In the genomic region with DNA sequence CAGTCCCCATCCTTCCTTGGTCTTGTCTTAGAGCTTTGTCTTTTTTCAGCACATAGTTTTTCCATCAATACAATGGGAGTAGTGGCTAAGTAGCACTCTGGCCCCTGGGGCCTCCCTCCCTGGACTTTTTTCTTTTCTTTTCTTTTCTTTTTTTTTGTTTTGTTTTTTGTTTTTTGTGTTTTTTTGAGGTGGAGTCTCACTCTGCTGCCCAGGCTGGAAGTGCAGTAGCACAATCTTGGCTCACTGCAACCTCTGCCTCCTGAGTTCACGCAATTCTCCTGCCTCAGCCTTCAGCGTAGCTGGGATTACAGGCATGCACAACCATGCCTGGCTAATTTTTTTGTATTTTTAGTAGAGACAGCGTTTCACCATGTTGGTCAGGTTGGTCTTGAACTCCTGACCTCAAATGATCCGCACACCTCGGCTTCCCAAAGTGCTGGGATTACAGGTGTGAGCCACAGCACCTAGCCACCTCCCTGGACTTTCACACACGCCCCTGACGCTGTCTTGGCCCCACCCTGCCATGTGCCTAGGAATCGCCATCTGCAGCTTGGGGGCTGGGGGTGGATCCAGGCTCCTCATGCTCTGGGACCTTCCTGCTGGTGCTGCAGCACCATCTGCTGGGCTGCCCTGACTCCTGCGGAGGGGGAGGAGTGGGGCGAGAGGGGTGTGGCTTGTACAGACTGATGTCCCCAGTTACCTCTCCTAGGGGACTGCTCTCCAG, we compare ENCODE assay signal across 8 cellular contexts. TPM values are rescaled to one million over a fixed set of nuclear protein-coding genes. Genes with fewer than 3 reads are reported as not detected.
DNase-seq lines count a peak whose midpoint lies in the region; ATAC-seq, FAIRE-seq and TF ChIP-seq lines count a peak whose summit lies in the region.

No MANE protein-coding gene starts in this region.

- H3K9me1 ChIP-seq in endothelial cell of umbilical vein (replicated peaks; ENCODE audit: control insufficient read depth, extremely low read depth, insufficient read depth, low read length), result no peaks in the 10 kb centered on the region

- DNase-seq in GM12891 (ENCODE audit: insufficient read length, low spot score) (peak; percentile 94), HT1080 (ENCODE audit: low read depth) (peak; percentile 88), endothelial cell of umbilical vein (ENCODE audit: low read depth, low spot score) (peak; percentile 92)
- peak; percentile 88 for DNase-seq in activated CD8-positive, alpha-beta memory T cell treated with anti-CD3 and anti-CD28 coated beads, Interleukin-2, amount 50 U/mL, for 48 hours
- DNase-seq in stimulated activated CD8-positive, alpha-beta memory T cell treated with anti-CD3 and anti-CD28 coated beads, Interleukin-15, amount 100 ng/mL, for 48 hours (ENCODE audit: low read depth in 2 of 2), result peak; percentile 78 to 82

- H3F3A ChIP-seq in OCI-LY1 (ENCODE audit: insufficient read depth, low read length), result no peaks in the 10 kb centered on the region

- TF ChIP-seq CTCF in OCI-LY1 (IDR thresholded peaks at IDR 0.05; ENCODE audit: low read length) (peak; percentile 86), endothelial cell of umbilical vein (IDR thresholded peaks at IDR 0.05; ENCODE audit: extremely low read depth in 1 of 2, insufficient read depth in 1 of 2, low read depth in 1 of 2, low read length in 2 of 2) (peak; percentile 94 to 96)

- H3K27me3 ChIP-seq in OCI-LY1 (ENCODE audit: insufficient read depth, low read length) (no peaks in the 10 kb centered on the region), endothelial cell of umbilical vein (ENCODE audit: control insufficient read depth in 2 of 2, insufficient read depth in 2 of 2, low read length in 2 of 2) (no peaks in the 10 kb centered on the region), mononuclear cell (ENCODE audit: insufficient read depth, low read length) (no peaks in the 10 kb centered on the region)

- H3K4me2 ChIP-seq in OCI-LY1 (ENCODE audit: low read length) (peak overlapping the region; percentile 99), endothelial cell of umbilical vein (ENCODE audit: insufficient read depth, low read length) (peak overlapping the region; percentile 89)

- intact Hi-C loops in endothelial cell of umbilical vein (cut with micrococcal nuclease), result loop anchor here (1.0 to 10.0 kb wide), 4 partner anchors 161 to 430 kb away; a partner anchor contains a TSS

- TF ChIP-seq POLR2A in GM12891 (IDR thresholded peaks at IDR 0.05; ENCODE audit: low read depth, low read length), result no peak
- no peak for TF ChIP-seq POLR2A in endothelial cell of umbilical vein (IDR thresholded peaks at IDR 0.05; ENCODE audit: low read depth, low read length)

- H3K4me3 ChIP-seq in OCI-LY1 (ENCODE audit: low read depth, low read length, poor library complexity, severe bottlenecking) (peak overlapping the region; percentile 78), endothelial cell of umbilical vein (replicated peaks in 1 of 3; ENCODE audit: insufficient read depth in 1 of 3, low read depth in 1 of 3, low read length in 3 of 3) (peak overlapping the region in 1 of 3 experiments; percentile 65), mononuclear cell (ENCODE audit: low read length) (peak overlapping the region; percentile 97)

- H3K27ac ChIP-seq in OCI-LY1 (ENCODE audit: low read depth, low read length, poor library complexity, severe bottlenecking) (peak overlapping the region; percentile 60), endothelial cell of umbilical vein (ENCODE audit: insufficient read depth, low read depth, low read length) (peak overlapping the region; percentile 79)

- H3K9ac ChIP-seq in OCI-LY1 (ENCODE audit: low read length) (peak overlapping the region; percentile 81; the same call in 1 of the 2 replicates), endothelial cell of umbilical vein (replicated peaks; ENCODE audit: extremely low read depth, insufficient read depth, low read length) (peak overlapping the region; percentile 98)

- POLR2A ChIA-PET in endothelial cell of umbilical vein (lab: Charles Lee), result interaction anchor here (1.5 to 2.6 kb wide), 3 partner anchors 161 to 181 kb away, joined by 5 to 14 read pairs (median 8); a partner anchor contains a TSS

- H4K20me1 ChIP-seq in OCI-LY1 (ENCODE audit: insufficient read depth, low read length) (no peaks in the 10 kb centered on the region), endothelial cell of umbilical vein (replicated peaks; ENCODE audit: control insufficient read depth, extremely low read depth, insufficient read depth, low read length) (peaks cover 4% of the 10 kb centered on the region)

- ATAC-seq in GM19452 (IDR thresholded peaks at IDR 0.05; ENCODE audit: unreplicated experiment), result no peak

- H2AFZ ChIP-seq in OCI-LY1 (ENCODE audit: low read length) (no peak overlapping the region), endothelial cell of umbilical vein (ENCODE audit: low read depth, low read length) (no peak overlapping the region)

- CTCF ChIA-PET in endothelial cell of umbilical vein (lab: Charles Lee), result interaction anchor here (0.6 to 7.9 kb wide), 20 partner anchors 10 to 433 kb away, joined by 3 to 213 read pairs (median 4); a partner anchor contains a TSS

- H3K9me3 ChIP-seq in OCI-LY1 (ENCODE audit: low read length), result no peaks in the 10 kb centered on the region
- no peaks in the 10 kb centered on the region for H3K9me3 ChIP-seq in endothelial cell of umbilical vein (replicated peaks; ENCODE audit: control insufficient read depth, insufficient read depth, low read length)
- H3K9me3 ChIP-seq in mononuclear cell (ENCODE audit: low read depth, low read length), result no peaks in the 10 kb centered on the region

- H3K4me1 ChIP-seq in OCI-LY1 (ENCODE audit: insufficient read depth, low read length, severe bottlenecking) (peaks cover 35% of the 10 kb centered on the region), endothelial cell of umbilical vein (ENCODE audit: control insufficient read depth, extremely low read depth, insufficient read depth, low read length) (peaks cover 27% of the 10 kb centered on the region), mononuclear cell (ENCODE audit: insufficient read depth, low read length) (peaks cover 59% of the 10 kb centered on the region)

- dilution Hi-C loops in endothelial cell of umbilical vein (cut with MboI; ENCODE audit: extremely low pct_ligation_motif_present, low sequenced_read_pairs), result no loop called here

- peak; percentile 91 for FAIRE-seq in GM12891 (lab: Jason Lieb, UNC)
- peak; percentile 94 for FAIRE-seq in endothelial cell of umbilical vein (lab: Jason Lieb, UNC)

- H3K79me2 ChIP-seq in OCI-LY1 (ENCODE audit: insufficient read depth, low read length) (peaks cover 28% of the 10 kb centered on the region), endothelial cell of umbilical vein (ENCODE audit: control insufficient read depth, insufficient read depth, low read length) (peaks cover 78% of the 10 kb centered on the region)

- BruUV-seq in endothelial cell of umbilical vein (replicated peaks; lab: Mats Ljungman, UMichigan), result no TSS peak

- H3K36me3 ChIP-seq in OCI-LY1 (ENCODE audit: insufficient read depth, low read length) (peaks cover 52% of the 10 kb centered on the region), endothelial cell of umbilical vein (ENCODE audit: control insufficient read depth in 2 of 2, extremely low read depth in 1 of 2, insufficient read depth in 2 of 2, low read length in 2 of 2) (peaks cover 7 to 38% of the 10 kb centered on the region in 2 experiments)

- no peaks in the 10 kb centered on the region for H3K9me2 ChIP-seq in OCI-LY1 (ENCODE audit: low read depth, low read length)

TF ChIP-seq in GM12891, 5 proteins besides CTCF, POLR2A, EP300 and RAD21 (continues in another document):
- TF ChIP-seq SPI1 (IDR thresholded peaks at IDR 0.05; ENCODE audit: low read depth, low read length) (no peak), POLR2AphosphoS5 (IDR thresholded peaks at IDR 0.05; ENCODE audit: low read depth, low read length) (peak; percentile 37), POU2F2 (IDR thresholded peaks at IDR 0.05; ENCODE audit: low read depth, low read length) (peak; percentile 58; the same call in 1 of the 2 replicates), TAF1 (IDR thresholded peaks at IDR 0.05; ENCODE audit: low read depth, low read length) (no peak)

TF ChIP-seq in endothelial cell of umbilical vein, 7 proteins besides CTCF, POLR2A, EP300 and RAD21 (continues in another document):
- TF ChIP-seq JUN (IDR thresholded peaks at IDR 0.05; ENCODE audit: borderline replicate concordance, insufficient read depth, insufficient read length, low read depth), result no peak
- peak; percentile 96 for TF ChIP-seq MYC (IDR thresholded peaks at IDR 0.05; ENCODE audit: low read depth, low read length)
- TF ChIP-seq GATA2 (IDR thresholded peaks at IDR 0.05; ENCODE audit: insufficient read depth, insufficient read length, low read depth, low read length), result no peak

RNA-seq across cellular contexts. Expression of a gene that starts 2.8 kb away (rescaled TPM):
- polyA plus RNA-seq in GM12891 (2012; ENCODE audit: low read depth, missing spikeins), result 41.0 TPM
- total RNA-seq in HT1080 (2014; rRNA removed; shearing (Covaris generic)), result 17.2 and 21.1 TPM in 2 replicates
- polyA plus RNA-seq in HT1080 (2015; cell fraction: cytosol; rRNA removed), result 11.6 and 13.5 TPM in 2 replicates
- polyA plus RNA-seq in HT1080 (2015; cell fraction: nucleus; rRNA removed), result 9.9 and 11.5 TPM in 2 replicates
- total RNA-seq in endothelial cell of umbilical vein, result 33.6 and 36.1 TPM in 2 replicates
- polyA plus RNA-seq in endothelial cell of umbilical vein, result 13.9 and 14.8 TPM in 2 replicates
- 11.0 and 11.6 TPM in 2 replicates for polyA plus RNA-seq in endothelial cell of umbilical vein (2011; cell fraction: cytosol; rRNA removed)
- polyA plus RNA-seq in endothelial cell of umbilical vein (2011; cell fraction: nucleus; rRNA removed), result 25.7 and 27.0 TPM in 2 replicates
- polyA plus RNA-seq in endothelial cell of umbilical vein (2012), result 16.2 and 16.7 TPM in 2 replicates
- 16.5 and 23.2 TPM in 2 replicates for polyA minus RNA-seq in endothelial cell of umbilical vein
- 19.4 TPM for polyA minus RNA-seq in endothelial cell of umbilical vein (2011; cell fraction: cytosol; rRNA and poly(A)+ RNA removed)
- polyA minus RNA-seq in endothelial cell of umbilical vein (2011; cell fraction: nucleus; rRNA and poly(A)+ RNA removed), result 43.2 and 47.6 TPM in 2 replicates
- total RNA-seq in mononuclear cell, result 54.0 TPM

RNA-seq across cellular contexts. Expression of a gene that starts 53.6 kb away (rescaled TPM):
- not detected for polyA plus RNA-seq in GM12891 (2012; ENCODE audit: low read depth, missing spikeins)
- total RNA-seq in HT1080 (2014; rRNA removed; shearing (Covaris generic)), result not detected in 2 replicates
- not detected in 2 replicates for polyA plus RNA-seq in HT1080 (2015; cell fraction: cytosol; rRNA removed)
- polyA plus RNA-seq in HT1080 (2015; cell fraction: nucleus; rRNA removed), result not detected in 2 replicates
- not detected in 2 replicates for total RNA-seq in endothelial cell of umbilical vein
- polyA plus RNA-seq in endothelial cell of umbilical vein, result not detected in 2 replicates
- not detected in 2 replicates for polyA plus RNA-seq in endothelial cell of umbilical vein (2011; cell fraction: cytosol; rRNA removed)
- not detected in 2 replicates for polyA plus RNA-seq in endothelial cell of umbilical vein (2011; cell fraction: nucleus; rRNA removed)
- not detected in 2 replicates for polyA plus RNA-seq in endothelial cell of umbilical vein (2012)
- not detected in 2 replicates for polyA minus RNA-seq in endothelial cell of umbilical vein
- polyA minus RNA-seq in endothelial cell of umbilical vein (2011; cell fraction: cytosol; rRNA and poly(A)+ RNA removed), result not detected
- not detected in 2 replicates for polyA minus RNA-seq in endothelial cell of umbilical vein (2011; cell fraction: nucleus; rRNA and poly(A)+ RNA removed)
- total RNA-seq in mononuclear cell, result 0.21 TPM
